ENCODE assay signal across 14 cellular contexts in the genomic region with DNA sequence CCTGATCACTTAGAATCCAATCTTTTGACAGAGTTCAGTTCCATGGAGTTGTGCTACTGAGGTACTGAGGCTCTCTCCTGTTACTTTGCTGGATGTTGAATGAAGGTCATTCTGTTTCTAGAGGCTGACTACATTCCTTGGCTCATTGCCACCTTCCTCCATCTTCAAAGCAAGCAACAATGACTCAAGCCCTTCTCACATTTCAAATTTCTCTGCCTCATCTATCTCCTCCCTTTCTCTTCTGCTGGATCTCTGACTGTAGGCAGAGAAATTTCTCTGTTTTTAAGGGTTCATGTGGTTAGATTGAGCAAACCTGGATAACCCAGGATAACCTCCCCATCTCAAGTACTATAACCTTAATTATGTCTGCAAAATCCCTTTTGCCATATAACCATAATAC.
DNase-seq lines count a peak whose midpoint lies in the region; ATAC-seq and TF ChIP-seq lines count a peak whose summit lies in the region.
"Had no signal": no experiment of that assay in that cellular context is flagged by ENCODE, and none has a peak within 500 bp of the region (broad histone marks: within the 10 kb centered on the region; RNA-seq: fewer than 3 reads in every experiment).

No MANE protein-coding gene starts in this region.

- CTCF ChIA-PET in RWPE1 (lab: Yijun Ruan, JAX), result no interaction called here

- POLR2A ChIA-PET in RWPE1 (lab: Yijun Ruan, JAX; ENCODE audit: low non-redundant PET), result no interaction called here

- TF ChIP-seq CTCF in RWPE1 (conservative IDR thresholded peaks at IDR 0.05; ENCODE audit: low read depth), result no peak
- TF ChIP-seq CTCF in epithelial cell of proximal tubule (conservative IDR thresholded peaks at IDR 0.05; ENCODE audit: low read depth, low read length), result no peak
- no peak for TF ChIP-seq CTCF in testis (IDR thresholded peaks at IDR 0.05)

- H3K4me1 ChIP-seq in testis, result no peaks in the 10 kb centered on the region
- H3K4me1 ChIP-seq: suprapubic skin had no signal

- ATAC-seq in GM19023 (IDR thresholded peaks at IDR 0.05; ENCODE audit: unreplicated experiment), result no peak
- ATAC-seq: activated CD4-positive, alpha-beta T cell treated with anti-CD3 and anti-CD28 coated beads for 36 hours had no signal

- no peak for TF ChIP-seq POLR2A in testis (IDR thresholded peaks at IDR 0.05)

- DNase-seq in HPDE6-E6E7 (ENCODE audit: extremely low spot score) (peak; percentile 13), RWPE1 (ENCODE audit: low spot score) (peak; percentile 24), epithelial cell of proximal tubule (ENCODE audit: low read depth) (peak; percentile 58), testis (peak; percentile 21), NCI-H1092 treated with DMSO at 0.1 percent for 48 hours (lab: John Stamatoyannopoulos, UW) (no peak), NK-92 (lab: John Stamatoyannopoulos, UW; ENCODE audit: unreplicated experiment) (no peak)
- DNase-seq: activated CD4-positive, alpha-beta T cell treated with anti-CD3 and anti-CD28 coated beads for 36 hours; activated T-cell treated with anti-CD3 and anti-CD28 coated beads for 4 hours; CD8-positive, alpha-beta memory T cell; NCI-H187 treated with DMSO at 0.1 percent for 48 hours; T-helper 1 cell had no signal

- H3K36me3 ChIP-seq in testis (ENCODE audit: low read depth, missing control alignments), result no peaks in the 10 kb centered on the region
- H3K36me3 ChIP-seq: suprapubic skin had no signal

- no peaks in the 10 kb centered on the region for H3K9me3 ChIP-seq in testis

- no peaks in the 10 kb centered on the region for H3K27me3 ChIP-seq in testis
- H3K27me3 ChIP-seq: suprapubic skin had no signal

- H3K27ac ChIP-seq in RWPE1 (no peak overlapping the region), testis (no peak overlapping the region)
- H3K27ac ChIP-seq: suprapubic skin had no signal

- intact Hi-C loops in testis (cut with DNase I; ENCODE audit: low total_unique reads), result no loop called here

- H3K4me3 ChIP-seq in epithelial cell of proximal tubule (ENCODE audit: low read depth, low read length) (no peak overlapping the region), testis (no peak overlapping the region)
- H3K4me3 ChIP-seq: smooth muscle cell, suprapubic skin had no signal

Comparison
In these comparisons a context has a peak if more than half of its experiments do, and no peak if none do; other contexts are left out.
1. DNase-seq: peak in HPDE6-E6E7 (single experiment), RWPE1 (single experiment), epithelial cell of proximal tubule (single experiment) and testis (single experiment); none in NCI-H1092 treated with DMSO at 0.1 percent for 48 hours (single experiment) and NK-92 (single experiment).